In genomic region chr20:32449890-32450401, GRCh38 we compare ENCODE assay signal across 1 cellular context.
TF ChIP-seq lines count a peak whose summit lies in the region.

No MANE protein-coding gene starts in this region.

TF ChIP-seq in WTC11, 78 proteins besides CTCF, POLR2A, EP300 and RAD21 (continued from another document):
- no peak for TF ChIP-seq AFF4 (CRISPR knock-in tag; IDR thresholded peaks at IDR 0.05; ENCODE audit: borderline replicate concordance)
- TF ChIP-seq NR1H2 (CRISPR knock-in tag; IDR thresholded peaks at IDR 0.05) = no peak
- TF ChIP-seq ZNF138 (CRISPR knock-in tag; conservative IDR thresholded peaks at IDR 0.05) = no peak
- no peak for TF ChIP-seq HMGA2 (CRISPR knock-in tag; IDR thresholded peaks at IDR 0.05)
- TF ChIP-seq IRF2 (CRISPR knock-in tag; IDR thresholded peaks at IDR 0.05; ENCODE audit: borderline replicate concordance, low read depth) = no peak
